ENCODE assay signal across 30 cellular contexts in the genomic region with DNA sequence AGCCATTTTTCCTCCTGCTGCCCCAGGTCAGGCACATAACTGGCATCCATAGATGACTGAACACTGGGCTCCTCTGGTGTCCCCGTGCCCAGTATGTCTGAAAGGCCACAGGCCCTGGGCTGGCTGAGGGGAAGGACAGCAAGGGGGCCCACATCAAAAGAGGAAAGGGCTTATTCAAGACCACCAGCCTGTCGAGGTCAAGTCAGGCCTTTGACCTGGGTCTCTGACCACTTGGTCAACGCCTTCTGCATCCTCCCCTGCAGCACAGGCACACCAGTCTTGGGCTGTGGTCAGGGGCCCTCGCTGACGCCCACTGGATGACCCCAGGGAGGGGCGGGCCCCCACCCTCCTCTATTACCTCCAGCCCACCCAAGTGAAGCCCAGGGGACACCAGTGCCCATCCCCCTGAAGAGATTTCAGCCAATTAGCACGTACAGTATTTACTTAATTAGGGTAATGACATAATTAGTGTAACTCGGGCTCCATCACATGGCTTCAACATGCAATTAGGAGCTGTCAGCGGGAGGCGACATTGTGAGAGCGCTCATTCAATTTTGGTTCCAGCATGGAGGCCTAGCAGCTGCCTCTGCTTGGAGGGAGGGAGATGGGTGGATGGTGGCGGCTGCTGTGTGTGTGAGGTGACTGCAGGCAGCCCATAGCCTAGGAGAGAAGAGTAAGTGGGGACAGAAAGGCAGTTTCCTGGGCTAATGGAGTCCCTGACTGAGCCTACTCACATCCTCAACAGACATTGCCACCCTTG. TPM values are rescaled to one million over a fixed set of nuclear protein-coding genes. Genes with fewer than 3 reads are reported as not detected.
DNase-seq lines count a peak whose midpoint lies in the region; ATAC-seq, FAIRE-seq and TF ChIP-seq lines count a peak whose summit lies in the region.
"Had no signal": no experiment of that assay in that cellular context is flagged by ENCODE, and none has a peak within 500 bp of the region (broad histone marks: within the 10 kb centered on the region; RNA-seq: fewer than 3 reads in every experiment).

No MANE protein-coding gene starts in this region.

- H3K36me3 ChIP-seq in K562 (ENCODE audit: control insufficient read depth, insufficient read depth, low read length): no peaks in the 10 kb centered on the region
- H3K36me3 ChIP-seq in neuronal stem cell (replicated peaks in 1 of 2; ENCODE audit: control insufficient read depth in 2 of 2, insufficient read depth in 2 of 2, low read length in 2 of 2): no peaks in the 10 kb centered on the region
- peaks cover 0 to 7% (median 0%) of the 10 kb centered on the region in 3 donors for H3K36me3 ChIP-seq in tibial nerve
- H3K36me3 ChIP-seq: gastrocnemius medialis had no signal

- H3K27ac ChIP-seq in K562 (ENCODE audit: extremely low read depth, low read depth, low read length): no peak overlapping the region
- no peak overlapping the region for H3K27ac ChIP-seq in neuronal stem cell (replicated peaks; ENCODE audit: low read length)
- H3K27ac ChIP-seq in tibial nerve: no peak overlapping the region
- H3K27ac ChIP-seq: dorsolateral prefrontal cortex, gastrocnemius medialis, hepatocyte, HL-60, VCaP had no signal

- H3K79me1 ChIP-seq in neuronal stem cell (ENCODE audit: low read depth, low read length): no peaks in the 10 kb centered on the region

- TF ChIP-seq RAD21 in K562 (CRISPR knock-in tag; conservative IDR thresholded peaks at IDR 0.05 in 1 of 2, IDR thresholded peaks at IDR 0.05 in 1 of 2): no peak

- in situ Hi-C loops in K562 (cut with MboI): no loop called here

- no peak overlapping the region for H4K8ac ChIP-seq in neuronal stem cell (ENCODE audit: low read depth, low read length)

- H3K4me2 ChIP-seq in K562 (ENCODE audit: insufficient read depth, low read length) (no peak overlapping the region), neuronal stem cell (ENCODE audit: insufficient read depth, low read length, poor library complexity, severe bottlenecking) (no peak overlapping the region)
- H3K4me2 ChIP-seq: hepatocyte had no signal

- H3K9me3 ChIP-seq in K562 (replicated peaks; ENCODE audit: control insufficient read depth, insufficient read depth, low read depth, low read length) (no peaks in the 10 kb centered on the region), neuronal stem cell (replicated peaks in 1 of 2; ENCODE audit: control insufficient read depth in 2 of 2, insufficient read depth in 1 of 2, low read depth in 1 of 2, low read length in 2 of 2) (no peaks in the 10 kb centered on the region), tibial nerve (no peaks in the 10 kb centered on the region)
- H3K9me3 ChIP-seq: gastrocnemius medialis had no signal

- POLR2A ChIA-PET in K562 (lab: Yijun Ruan, JAX): no interaction called here

- peak overlapping the region; percentile 44 for H3K18ac ChIP-seq in neuronal stem cell (ENCODE audit: low read length)

- H3K23ac ChIP-seq in neuronal stem cell (ENCODE audit: low read depth, low read length, poor library complexity): no peak overlapping the region

- H3K27me3 ChIP-seq in K562 (ENCODE audit: control insufficient read depth in 2 of 2, insufficient read depth in 2 of 2, low read length in 2 of 2) (no peaks in the 10 kb centered on the region), neuronal stem cell (ENCODE audit: control insufficient read depth in 3 of 3, insufficient read depth in 3 of 3, low read depth in 1 of 3, low read length in 3 of 3) (no peaks in the 10 kb centered on the region), tibial nerve (no peaks in the 10 kb centered on the region)
- H3K27me3 ChIP-seq: dorsolateral prefrontal cortex, gastrocnemius medialis, hepatocyte had no signal

- H2BK120ac ChIP-seq in neuronal stem cell (ENCODE audit: low read depth, low read length): no peak overlapping the region

- no peaks in the 10 kb centered on the region for H4K20me1 ChIP-seq in K562 (replicated peaks; ENCODE audit: control insufficient read depth, insufficient read depth, low read length)

- H3K4me1 ChIP-seq in K562 (replicated peaks in 1 of 2; ENCODE audit: control insufficient read depth in 2 of 2, insufficient read depth in 2 of 2, low read length in 2 of 2): peaks cover 37 to 62% of the 10 kb centered on the region in 2 experiments
- peaks cover 39 to 49% of the 10 kb centered on the region in 2 donors for H3K4me1 ChIP-seq in neuronal stem cell (ENCODE audit: control insufficient read depth in 2 of 2, insufficient read depth in 1 of 2, low read depth in 1 of 2, low read length in 2 of 2)
- H3K4me1 ChIP-seq in tibial nerve: peaks cover 0 to 29% (median 2%) of the 10 kb centered on the region in 4 donors
- H3K4me1 ChIP-seq: gastrocnemius medialis had no signal

- no peak overlapping the region for H3K14ac ChIP-seq in neuronal stem cell (ENCODE audit: low read length)

- DNase-seq in NCI-H2227 (lab: John Stamatoyannopoulos, UW; ENCODE audit: unreplicated experiment) (peak; percentile 11), NCI-H2227 treated with DMSO at 0.1 percent for 48 hours (lab: John Stamatoyannopoulos, UW) (no peak), NCI-H69 (lab: John Stamatoyannopoulos, UW) (peak; percentile 95), K562 (ENCODE audit: extremely low read depth in 1 of 4, low spot score in 3 of 4) (no peak), neuronal stem cell (ENCODE audit: low spot score) (no peak), tibial nerve (ENCODE audit: low spot score in 2 of 2) (no peak), NCI-H2196 (lab: John Stamatoyannopoulos, UW; ENCODE audit: unreplicated experiment) (no peak)
- DNase-seq: activated CD4-positive, alpha-beta T cell treated with anti-CD3 and anti-CD28 coated beads for 4 hours; activated CD8-positive, alpha-beta memory T cell treated with anti-CD3 and anti-CD28 coated beads for 24 hours; activated T-cell treated with anti-CD3 and anti-CD28 coated beads for 4 hours; amygdala; CD4-positive, alpha-beta memory T cell; dorsolateral prefrontal cortex; gastrocnemius medialis; H7; kidney glomerular epithelial cell; MV-4-11; naive thymus-derived CD8-positive, alpha-beta T cell; NCI-H2029; NCI-H510A; T-helper 9 cell; trophoblast cell had no signal

- no peak for FAIRE-seq in K562 (lab: Jason Lieb, UNC)
- FAIRE-seq: endothelial cell of umbilical vein, GM12892 had no signal

- peak overlapping the region; percentile 4 for H2BK12ac ChIP-seq in neuronal stem cell (ENCODE audit: low read length)

- H3K79me2 ChIP-seq in K562 (ENCODE audit: control insufficient read depth, insufficient read depth, low read length): no peaks in the 10 kb centered on the region

- intact Hi-C loops in K562 (cut with micrococcal nuclease): no loop called here

- H2BK5ac ChIP-seq in neuronal stem cell (ENCODE audit: low read length): no peak overlapping the region

- H3K9ac ChIP-seq in K562 (ENCODE audit: insufficient read depth in 1 of 2, low read depth in 2 of 2, low read length in 2 of 2) (peak overlapping the region in 1 of 2 experiments; percentile 41; a peak in 1 of 4 replicates), neuronal stem cell (ENCODE audit: low read depth, low read length, poor library complexity) (no peak overlapping the region)

- no TSS peak for BruUV-seq in K562 (replicated peaks; lab: Mats Ljungman, UMichigan)

- H3K4ac ChIP-seq in neuronal stem cell (ENCODE audit: low read length): no peak overlapping the region

- TF ChIP-seq POLR2A in K562 (conservative IDR thresholded peaks at IDR 0.05) (no peak), tibial nerve (IDR thresholded peaks at IDR 0.05) (no peak)

- no peak overlapping the region for H3K4me3 ChIP-seq in K562
- no peak overlapping the region for H3K4me3 ChIP-seq in neuronal stem cell (ENCODE audit: low read length in 2 of 2)
- no peak overlapping the region for H3K4me3 ChIP-seq in tibial nerve
- H3K4me3 ChIP-seq: dorsolateral prefrontal cortex, gastrocnemius medialis, hepatocyte had no signal

- CTCF ChIA-PET in K562 (lab: Yijun Ruan, JAX; ENCODE audit: low intra/inter-chr PET ratio): no interaction called here

- WGBS in K562 (ENCODE audit: insufficient coverage, low coverage, missing lambda C conversion rate): 54% methylated on average over 7 of the region's 12 CpGs
- WGBS in neuronal stem cell (ENCODE audit: extremely low coverage in 2 of 2, insufficient read length in 2 of 2, insufficient replicate concordance in 1 of 2), 2 donors: no CpG with 5 or more reads among the region's 12 CpGs
- WGBS in tibial nerve, 2 donors: 61 to 66% methylated on average over 12 of the region's 12 CpGs

- peak overlapping the region; percentile 12 for H2BK15ac ChIP-seq in neuronal stem cell (ENCODE audit: low read length)

- no peaks in the 10 kb centered on the region for H3K9me1 ChIP-seq in K562 (ENCODE audit: control insufficient read depth, insufficient read depth, low read length)

- no peak for ATAC-seq in K562
- no peak for ATAC-seq in HG02938 (IDR thresholded peaks at IDR 0.05; ENCODE audit: unreplicated experiment)
- ATAC-seq: activated naive CD4-positive, alpha-beta T cell treated with anti-CD3 and anti-CD28 coated beads, Interleukin-2, amount 50 U/mL, for 72 hours; gastrocnemius medialis; naive thymus-derived CD8-positive, alpha-beta T cell; stimulated activated memory B cell treated with anti-CD40 and anti-IgM and Interleukin-4, amounts not matched to agents 10 μg/mL and 1 μg/mL and 100 μg/mL, for 72 hours had no signal

- H2AFZ ChIP-seq in K562 (ENCODE audit: low read depth, low read length): no peak overlapping the region
- no peak overlapping the region for H2AFZ ChIP-seq in neuronal stem cell (ENCODE audit: low read length)
- H2AFZ ChIP-seq: hepatocyte had no signal

- TF ChIP-seq CTCF in K562 (IDR thresholded peaks at IDR 0.05 in 2 of 3, conservative IDR thresholded peaks at IDR 0.05 in 1 of 3; ENCODE audit: insufficient read depth in 2 of 3, low read depth in 1 of 3, low read length in 3 of 3) (peak in 1 of 3 experiments; percentile 21; a peak in 2 of 6 replicates), tibial nerve (IDR thresholded peaks at IDR 0.05) (no peak)

- no peak for TF ChIP-seq EP300 in K562 (IDR thresholded peaks at IDR 0.05; ENCODE audit: low read length)
- no peak for TF ChIP-seq EP300 in tibial nerve (IDR thresholded peaks at IDR 0.05)

- no peak overlapping the region for H4K91ac ChIP-seq in neuronal stem cell (ENCODE audit: low read depth, low read length, poor library complexity)

- H2AK5ac ChIP-seq in neuronal stem cell (ENCODE audit: low read depth, low read length): no peak overlapping the region

RNA-seq across cellular contexts. Expression of a gene that starts 13.5 kb away (rescaled TPM):
- 10.1 and 27.0 TPM in 2 replicates for total RNA-seq in K562 (2011; cell fraction: chromatin; rRNA removed; ENCODE audit: low replicate concordance)
- total RNA-seq in K562 (2011; cell fraction: nucleolus; rRNA removed): 5.8 and 8.3 TPM in 2 replicates
- total RNA-seq in K562 (2011; cell fraction: nucleoplasm; rRNA removed): 4.7 and 7.0 TPM in 2 replicates
- 0.41 and 0.57 TPM in 2 replicates for total RNA-seq in K562 (2014; rRNA removed)
- total RNA-seq in K562 (2014; rRNA removed; fragmentation: Illumina TruSeq; extraction: Trizol): 0.18 and 0.22 TPM in 2 replicates
- 0.51 and 0.57 TPM in 2 replicates for total RNA-seq in K562 (2015; rRNA removed; fragmentation: Illumina TruSeq; extraction: Trizol)
- 0.84 and 1.2 TPM in 2 replicates for total RNA-seq in K562 (2021)
- polyA plus RNA-seq in K562 (2011; rRNA removed): 0.57 and 0.97 TPM in 2 replicates
- 0.21 and 0.55 TPM in 2 replicates for polyA plus RNA-seq in K562 (2011; cell fraction: cytosol; rRNA removed)
- 5.4 and 8.1 TPM in 2 replicates for polyA plus RNA-seq in K562 (2011; cell fraction: nucleus; rRNA removed)
- 0.47 and 4.0 TPM in 2 replicates for polyA plus RNA-seq in K562 (2012)
- polyA plus RNA-seq in K562 (2014; fragmentation: Illumina TruSeq; extraction: Trizol): 0.42 and 0.68 TPM in 2 replicates
- under 1 TPM; 0.04 TPM for polyA plus RNA-seq in K562 (2014; fragmentation: Nextera tagmentation; extraction: Ambion mirVana)
- 0.40 and 0.50 TPM in 2 replicates for polyA plus RNA-seq in K562 (2014; rRNA removed)
- polyA minus RNA-seq in K562 (2011; rRNA and poly(A)+ RNA removed): 0.98 and 1.8 TPM in 2 replicates
- 0.46 and 0.48 TPM in 2 replicates for polyA minus RNA-seq in K562 (2011; cell fraction: cytosol; rRNA and poly(A)+ RNA removed)
- 2.2 and 5.3 TPM in 2 replicates for polyA minus RNA-seq in K562 (2011; cell fraction: nucleus; rRNA and poly(A)+ RNA removed)
- 1.3 TPM for polyA plus RNA-seq in neuronal stem cell (2013, experiment 1 of 2)
- 1.3 TPM for polyA plus RNA-seq in neuronal stem cell (2013, experiment 2 of 2)
- total RNA-seq in tibial nerve: 10 to 100 TPM; 12.0 to 26.1 (median 15.5) TPM

RNA-seq across cellular contexts. Expression of a gene that starts 15.0 kb away (rescaled TPM):
- 13.8 and 48.9 TPM in 2 replicates for total RNA-seq in K562 (2011; cell fraction: chromatin; rRNA removed; ENCODE audit: low replicate concordance)
- 30.0 and 32.7 TPM in 2 replicates for total RNA-seq in K562 (2011; cell fraction: nucleolus; rRNA removed)
- 23.2 and 27.7 TPM in 2 replicates for total RNA-seq in K562 (2011; cell fraction: nucleoplasm; rRNA removed)
- 5.8 and 6.4 TPM in 2 replicates for total RNA-seq in K562 (2014; rRNA removed)
- total RNA-seq in K562 (2014; rRNA removed; fragmentation: Illumina TruSeq; extraction: Trizol): 1.3 and 1.9 TPM in 2 replicates
- total RNA-seq in K562 (2015; rRNA removed; fragmentation: Illumina TruSeq; extraction: Trizol): 3.4 and 4.1 TPM in 2 replicates
- total RNA-seq in K562 (2021): 7.3 and 8.3 TPM in 2 replicates
- polyA plus RNA-seq in K562 (2011; rRNA removed): 6.0 and 7.1 TPM in 2 replicates
- 6.9 and 12.4 TPM in 2 replicates for polyA plus RNA-seq in K562 (2011; cell fraction: cytosol; rRNA removed)
- polyA plus RNA-seq in K562 (2011; cell fraction: nucleus; rRNA removed): 35.6 and 67.1 TPM in 2 replicates
- polyA plus RNA-seq in K562 (2012): 5.1 and 6.4 TPM in 2 replicates
- 3.0 and 4.5 TPM in 2 replicates for polyA plus RNA-seq in K562 (2014; fragmentation: Illumina TruSeq; extraction: Trizol)
- polyA plus RNA-seq in K562 (2014; fragmentation: Nextera tagmentation; extraction: Ambion mirVana): under 1 TPM; 0.18 to 0.55 TPM
- 9.1 and 9.9 TPM in 2 replicates for polyA plus RNA-seq in K562 (2014; rRNA removed)
- polyA minus RNA-seq in K562 (2011; rRNA and poly(A)+ RNA removed): 2.5 and 3.2 TPM in 2 replicates
- 2.7 and 3.9 TPM in 2 replicates for polyA minus RNA-seq in K562 (2011; cell fraction: cytosol; rRNA and poly(A)+ RNA removed)
- polyA minus RNA-seq in K562 (2011; cell fraction: nucleus; rRNA and poly(A)+ RNA removed): 10.9 and 12.1 TPM in 2 replicates
- polyA plus RNA-seq in neuronal stem cell (2013, experiment 1 of 2): 0.85 TPM
- 1.1 TPM for polyA plus RNA-seq in neuronal stem cell (2013, experiment 2 of 2)
- total RNA-seq in tibial nerve: 10 to 100 TPM in 3 of 4 donors, 1 to 10 TPM in 1; 5.4 to 27.1 (median 19.9) TPM

RNA-seq across cellular contexts. Expression of a gene that starts 24.2 kb away (rescaled TPM):
- 32.1 and 34.4 TPM in 2 replicates for total RNA-seq in K562 (2011; cell fraction: chromatin; rRNA removed; ENCODE audit: low replicate concordance)
- total RNA-seq in K562 (2011; cell fraction: nucleolus; rRNA removed): 18.3 and 21.8 TPM in 2 replicates
- 32.9 and 48.2 TPM in 2 replicates for total RNA-seq in K562 (2011; cell fraction: nucleoplasm; rRNA removed)
- total RNA-seq in K562 (2014; rRNA removed) (22.0 and 29.6 TPM in 2 replicates), K562 (2014; rRNA removed; fragmentation: Illumina TruSeq; extraction: Trizol) (37.1 and 41.0 TPM in 2 replicates), K562 (2015; rRNA removed; fragmentation: Illumina TruSeq; extraction: Trizol) (36.1 and 39.0 TPM in 2 replicates), K562 (2021) (44.4 and 45.9 TPM in 2 replicates), tibial nerve (10 to 100 TPM; 42.1 to 52.9 (median 48.6) TPM)
- polyA plus RNA-seq in K562 (2011; rRNA removed) (38.0 and 62.9 TPM in 2 replicates), K562 (2014; fragmentation: Illumina TruSeq; extraction: Trizol) (45.3 and 46.2 TPM in 2 replicates), K562 (2014; fragmentation: Nextera tagmentation; extraction: Ambion mirVana) (1 to 10 TPM; 6.4 to 8.0 TPM), K562 (2014; rRNA removed) (30.6 and 37.7 TPM in 2 replicates)
- 25.3 and 36.3 TPM in 2 replicates for polyA plus RNA-seq in K562 (2011; cell fraction: cytosol; rRNA removed)
- polyA plus RNA-seq in K562 (2011; cell fraction: nucleus; rRNA removed): 9.0 and 10.3 TPM in 2 replicates
- polyA plus RNA-seq in K562 (2012): 26.5 and 47.8 TPM in 2 replicates
- 59.8 and 79.3 TPM in 2 replicates for polyA minus RNA-seq in K562 (2011; rRNA and poly(A)+ RNA removed)
- polyA minus RNA-seq in K562 (2011; cell fraction: cytosol; rRNA and poly(A)+ RNA removed): 28.9 and 31.4 TPM in 2 replicates
- polyA minus RNA-seq in K562 (2011; cell fraction: nucleus; rRNA and poly(A)+ RNA removed): 9.8 and 14.4 TPM in 2 replicates
- 37.2 TPM for polyA plus RNA-seq in neuronal stem cell (2013, experiment 1 of 2)
- polyA plus RNA-seq in neuronal stem cell (2013, experiment 2 of 2): 38.6 TPM

RNA-seq across cellular contexts. Expression of a gene that starts 57.0 kb away (rescaled TPM):
- 11.6 and 26.7 TPM in 2 replicates for total RNA-seq in K562 (2011; cell fraction: chromatin; rRNA removed; ENCODE audit: low replicate concordance)
- total RNA-seq in K562 (2011; cell fraction: nucleolus; rRNA removed): 12.4 and 21.7 TPM in 2 replicates
- 15.0 and 16.4 TPM in 2 replicates for total RNA-seq in K562 (2011; cell fraction: nucleoplasm; rRNA removed)
- total RNA-seq in K562 (2014; rRNA removed): 4.4 and 4.5 TPM in 2 replicates
- 3.3 TPM in 2 replicates for total RNA-seq in K562 (2014; rRNA removed; fragmentation: Illumina TruSeq; extraction: Trizol)
- 2.0 and 2.8 TPM in 2 replicates for total RNA-seq in K562 (2015; rRNA removed; fragmentation: Illumina TruSeq; extraction: Trizol)
- total RNA-seq in K562 (2021): 5.0 and 7.0 TPM in 2 replicates
- 9.2 and 9.9 TPM in 2 replicates for polyA plus RNA-seq in K562 (2011; rRNA removed)
- polyA plus RNA-seq in K562 (2011; cell fraction: cytosol; rRNA removed): 9.0 and 11.2 TPM in 2 replicates
- 37.5 and 44.1 TPM in 2 replicates for polyA plus RNA-seq in K562 (2011; cell fraction: nucleus; rRNA removed)
- polyA plus RNA-seq in K562 (2012): 5.9 and 21.1 TPM in 2 replicates
- 6.5 and 6.6 TPM in 2 replicates for polyA plus RNA-seq in K562 (2014; fragmentation: Illumina TruSeq; extraction: Trizol)
- 1 to 10 TPM; 1.4 to 1.5 TPM for polyA plus RNA-seq in K562 (2014; fragmentation: Nextera tagmentation; extraction: Ambion mirVana)
- 4.6 and 6.9 TPM in 2 replicates for polyA plus RNA-seq in K562 (2014; rRNA removed)
- polyA minus RNA-seq in K562 (2011; rRNA and poly(A)+ RNA removed): 4.8 and 5.7 TPM in 2 replicates
- 2.2 and 2.7 TPM in 2 replicates for polyA minus RNA-seq in K562 (2011; cell fraction: cytosol; rRNA and poly(A)+ RNA removed)
- polyA minus RNA-seq in K562 (2011; cell fraction: nucleus; rRNA and poly(A)+ RNA removed): 6.2 and 7.9 TPM in 2 replicates
- 3.5 TPM for polyA plus RNA-seq in neuronal stem cell (2013, experiment 1 of 2)
- 3.7 TPM for polyA plus RNA-seq in neuronal stem cell (2013, experiment 2 of 2)
- total RNA-seq in tibial nerve: 10 to 100 TPM; 25.8 to 35.1 (median 27.8) TPM

Comparison
In these comparisons a context has a peak if more than half of its experiments do, and no peak if none do; other contexts are left out.
1. DNase-seq: peak in NCI-H2227 (single experiment) and NCI-H69 (single experiment); none in NCI-H2227 treated with DMSO at 0.1 percent for 48 hours (single experiment), K562 (0 of 4), neuronal stem cell (single experiment), tibial nerve (0 of 2) and NCI-H2196 (single experiment).